ENCODE assay signal across 9 cellular contexts in the genomic region with DNA sequence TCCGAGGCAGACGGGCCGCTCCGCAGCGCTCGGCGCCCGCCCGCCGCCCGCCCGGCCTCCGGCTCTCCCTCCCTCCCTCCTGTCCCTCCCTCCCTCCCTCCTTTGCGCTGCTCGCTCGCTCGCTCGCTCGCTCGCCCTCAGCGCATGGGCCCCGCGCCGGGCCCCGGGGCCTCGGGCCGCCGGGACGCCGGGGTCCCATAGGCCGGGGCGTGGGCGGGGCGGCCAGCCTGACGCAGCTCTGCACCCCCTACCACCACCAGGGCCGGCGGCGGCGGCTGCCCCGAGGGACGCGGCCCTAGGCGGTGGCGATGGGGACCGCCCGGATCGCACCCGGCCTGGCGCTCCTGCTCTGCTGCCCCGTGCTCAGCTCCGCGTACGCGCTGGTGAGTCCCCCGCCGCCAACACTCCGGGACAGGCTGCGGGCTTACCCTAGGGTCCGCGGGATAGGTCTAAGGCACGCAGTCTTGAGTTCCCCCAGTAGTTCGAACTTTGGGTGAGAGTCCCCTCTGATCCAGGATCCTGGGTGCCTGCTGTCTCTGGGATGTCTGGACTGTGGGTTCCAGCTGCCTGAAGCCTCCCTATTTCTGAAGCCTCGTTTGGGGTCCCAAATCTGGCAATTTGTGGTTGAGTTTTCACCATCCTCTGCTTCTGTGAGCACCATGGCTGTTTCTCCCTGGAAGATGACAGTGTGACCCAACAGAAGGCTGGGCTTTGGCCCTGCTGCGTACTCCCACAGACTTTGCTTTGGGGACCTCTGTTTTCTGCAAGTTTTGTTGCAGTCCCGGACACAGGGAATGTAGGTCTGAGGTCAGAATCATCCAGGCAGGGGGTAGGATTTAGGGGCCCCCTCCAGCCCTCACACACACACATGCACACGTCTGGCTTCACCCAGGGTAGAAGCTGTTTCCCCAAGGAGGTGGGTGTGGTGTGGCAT. TPM values are rescaled to one million over a fixed set of nuclear protein-coding genes. Genes with fewer than 3 reads are reported as not detected.
DNase-seq lines count a peak whose midpoint lies in the region; ATAC-seq and TF ChIP-seq lines count a peak whose summit lies in the region.
"Had no signal": no experiment of that assay in that cellular context is flagged by ENCODE, and none has a peak within 500 bp of the region (broad histone marks: within the 10 kb centered on the region; RNA-seq: fewer than 3 reads in every experiment).

No MANE protein-coding gene starts in this region.

- H3K4me1 ChIP-seq in adipocyte (ENCODE audit: control insufficient read depth, insufficient read depth, low read length) (peaks cover 17% of the 10 kb centered on the region), tibial nerve (peaks cover 0 to 35% (median 14%) of the 10 kb centered on the region in 4 donors)

- no peak for TF ChIP-seq EP300 in tibial nerve (IDR thresholded peaks at IDR 0.05)

- H3K27ac ChIP-seq in tibial nerve = peak overlapping the region in 2 of 4 donors; percentile 75 to 83

- ATAC-seq in GM21528 (IDR thresholded peaks at IDR 0.05; ENCODE audit: low FRiP score, unreplicated experiment) = no peak
- no peak for ATAC-seq in GM21723 (IDR thresholded peaks at IDR 0.05; ENCODE audit: unreplicated experiment)
- ATAC-seq in GM18861 (IDR thresholded peaks at IDR 0.05; ENCODE audit: unreplicated experiment) = no peak

- 9 to 23% methylated on average over 19 to 42 of the region's 66 CpGs for WGBS in tibial nerve, 2 donors

- H3K27me3 ChIP-seq in adipocyte (replicated peaks; ENCODE audit: control insufficient read depth, insufficient read depth, low read length) (peaks cover 4% of the 10 kb centered on the region), kidney epithelial cell (ENCODE audit: control insufficient read depth, insufficient read depth, low read length) (peaks cover 32% of the 10 kb centered on the region), tibial nerve (peaks cover 0 to 33% of the 10 kb centered on the region in 2 donors)

- DNase-seq in activated T-cell treated with anti-CD3 and anti-CD28 coated beads, Interleukin-2, amount 50 U/mL, for 1 hour = peak; percentile 29
- DNase-seq in activated T-cell treated with anti-CD3 and anti-CD28 coated beads for 4 hours = no peak
- peak; percentile 77 for DNase-seq in adipocyte (ENCODE audit: low read depth)
- no peak for DNase-seq in kidney epithelial cell (ENCODE audit: low read depth)
- no peak for DNase-seq in tibial nerve (ENCODE audit: low spot score in 2 of 2)

- TF ChIP-seq POLR2A in tibial nerve (IDR thresholded peaks at IDR 0.05) = no peak

- H3K9me3 ChIP-seq in adipocyte (ENCODE audit: control insufficient read depth, low read length) (no peaks in the 10 kb centered on the region), tibial nerve (no peaks in the 10 kb centered on the region)

- no peak for TF ChIP-seq CTCF in kidney epithelial cell (IDR thresholded peaks at IDR 0.05; ENCODE audit: insufficient read depth, low read length, poor library complexity, severe bottlenecking)
- TF ChIP-seq CTCF in tibial nerve (IDR thresholded peaks at IDR 0.05) = peak in 1 of 5 experiments; percentile 11

- H3K9ac ChIP-seq in adipocyte (ENCODE audit: low read length) = peak overlapping the region; percentile 71

- peak overlapping the region; percentile 77 for H3K4me3 ChIP-seq in adipocyte (ENCODE audit: low read length)
- peak overlapping the region; percentile 24 for H3K4me3 ChIP-seq in kidney epithelial cell (ENCODE audit: low read depth, low read length)
- peak overlapping the region; percentile 45 to 81 (median 66) for H3K4me3 ChIP-seq in tibial nerve

- H3K36me3 ChIP-seq in adipocyte (ENCODE audit: control insufficient read depth, insufficient read depth, low read length, severe bottlenecking) (no peaks in the 10 kb centered on the region), kidney epithelial cell (ENCODE audit: control insufficient read depth, insufficient read depth, low read length) (peaks cover 2% of the 10 kb centered on the region), tibial nerve (no peaks in the 10 kb centered on the region)

RNA-seq across cellular contexts. Expression of gene PTH1R, which starts 6.0 kb away (rescaled TPM):
- total RNA-seq in kidney epithelial cell (1.7 and 2.1 TPM in 2 replicates), tibial nerve (10 to 100 TPM in 3 of 4 donors, 1 to 10 TPM in 1; 8.1 to 14.3 (median 13.6) TPM)
- total RNA-seq: T-helper 2 cell treated with Interferon-gamma antibody and Interleukin-4, amounts not matched to agents 100 ng/mL and 5 ng/mL, for 36 hours had no signal

RNA-seq across cellular contexts. Expression of gene MYL3, which starts 20.3 kb away (rescaled TPM):
- total RNA-seq in kidney epithelial cell (0.54 and 2.7 TPM in 2 replicates), tibial nerve (10 to 100 TPM in 1 of 4 donors, 1 to 10 TPM in 3; 5.4 to 17.1 (median 8.6) TPM)
- total RNA-seq: T-helper 2 cell treated with Interferon-gamma antibody and Interleukin-4, amounts not matched to agents 100 ng/mL and 5 ng/mL, for 36 hours had no signal

Comparison
In these comparisons a context has a peak if more than half of its experiments do, and no peak if none do; other contexts are left out.
1. DNase-seq: peak in activated T-cell treated with anti-CD3 and anti-CD28 coated beads, Interleukin-2, amount 50 U/mL, for 1 hour (single experiment) and adipocyte (single experiment); none in activated T-cell treated with anti-CD3 and anti-CD28 coated beads for 4 hours (single experiment), kidney epithelial cell (single experiment) and tibial nerve (0 of 2).
2. H3K4me3 ChIP-seq: peak in every context shown above with its lines; median percentile 77 in adipocyte; 66 in tibial nerve; 24 in kidney epithelial cell.